Comparison of ENCODE assay signal across 8 cellular contexts in the genomic region with DNA sequence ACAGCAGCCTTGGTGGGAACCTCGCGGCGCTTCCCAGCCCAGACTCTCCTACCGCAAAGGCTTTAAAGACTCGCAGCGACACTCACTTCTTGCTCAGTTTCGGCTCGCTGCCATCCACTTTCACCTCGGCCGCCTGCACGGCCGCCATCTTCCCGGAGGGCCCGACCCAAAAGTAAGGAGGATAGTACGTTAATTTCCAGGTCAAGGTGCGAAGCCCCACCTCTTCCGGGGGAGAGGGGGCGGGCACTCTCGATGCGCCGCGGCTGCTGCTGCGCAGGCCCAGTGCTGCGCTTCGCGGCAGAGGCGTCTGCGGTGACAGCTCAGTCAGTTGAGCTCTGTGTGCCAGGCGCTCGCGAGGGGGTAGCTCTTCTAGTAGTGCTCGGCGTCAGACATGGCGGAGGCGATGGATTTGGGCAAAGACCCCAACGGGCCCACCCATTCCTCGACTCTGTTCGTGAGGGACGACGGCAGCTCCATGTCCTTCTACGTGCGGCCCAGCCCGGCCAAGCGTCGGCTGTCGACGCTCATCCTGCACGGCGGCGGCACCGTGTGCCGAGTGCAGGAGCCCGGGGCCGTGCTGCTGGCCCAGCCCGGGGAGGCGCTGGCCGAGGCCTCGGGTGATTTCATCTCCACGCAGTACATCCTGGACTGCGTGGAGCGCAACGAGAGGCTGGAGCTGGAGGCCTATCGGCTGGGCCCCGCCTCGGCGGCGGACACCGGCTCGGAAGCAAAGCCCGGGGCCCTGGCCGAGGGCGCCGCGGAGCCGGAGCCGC. TPM values are rescaled to one million over a fixed set of nuclear protein-coding genes. Genes with fewer than 3 reads are reported as not detected.
DNase-seq lines count a peak whose midpoint lies in the region; ATAC-seq lines count a peak whose summit lies in the region.

TSS of gene KARS1 (minus strand) at position 174 of the 773 bp plus-strand sequence. CDS start at position 148, 26 bp downstream.
A gene with protein sequence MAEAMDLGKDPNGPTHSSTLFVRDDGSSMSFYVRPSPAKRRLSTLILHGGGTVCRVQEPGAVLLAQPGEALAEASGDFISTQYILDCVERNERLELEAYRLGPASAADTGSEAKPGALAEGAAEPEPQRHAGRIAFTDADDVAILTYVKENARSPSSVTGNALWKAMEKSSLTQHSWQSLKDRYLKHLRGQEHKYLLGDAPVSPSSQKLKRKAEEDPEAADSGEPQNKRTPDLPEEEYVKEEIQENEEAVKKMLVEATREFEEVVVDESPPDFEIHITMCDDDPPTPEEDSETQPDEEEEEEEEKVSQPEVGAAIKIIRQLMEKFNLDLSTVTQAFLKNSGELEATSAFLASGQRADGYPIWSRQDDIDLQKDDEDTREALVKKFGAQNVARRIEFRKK (plus strand): TSS at position 282 of the 773 bp plus-strand sequence. CDS start 110 bp downstream, at position 392.

- H3K27ac Mint-ChIP-seq in CD8-positive, alpha-beta memory T cell = peak within 1 kb of the TSS; percentile 97 to 100 (median 99)
- peak within 1 kb of the TSS; percentile 98 to 99 for H3K27ac Mint-ChIP-seq in effector memory CD8-positive, alpha-beta T cell
- H3K27ac Mint-ChIP-seq in memory B cell = peak within 1 kb of the TSS; percentile 96

- peak within 1 kb of the TSS; percentile 81 for H3K4me3 ChIP-seq in CD8-positive, alpha-beta memory T cell (ENCODE audit: low read length)

- peak within 1 kb of the TSS; percentile 97 for H3K27ac ChIP-seq in CD8-positive, alpha-beta memory T cell (ENCODE audit: low read depth, low read length)

- H3K9me3 ChIP-seq in CD8-positive, alpha-beta memory T cell (ENCODE audit: low read length) = no peaks in the 10 kb centered on the region

- H3K4me1 ChIP-seq in CD8-positive, alpha-beta memory T cell (ENCODE audit: insufficient read depth, low read length) = peaks cover 53% of the 10 kb centered on the region

- ATAC-seq in GM19468 (IDR thresholded peaks at IDR 0.05; ENCODE audit: extremely low read depth, unreplicated experiment) = peak; percentile 65
- peak; percentile 82 for ATAC-seq in effector memory CD8-positive, alpha-beta T cell (replicated peaks)
- peak; percentile 84 for ATAC-seq in memory B cell (ENCODE audit: low read depth)

- H3K27me3 ChIP-seq in CD8-positive, alpha-beta memory T cell (ENCODE audit: insufficient read depth, low read length, poor library complexity, severe bottlenecking) = no peaks in the 10 kb centered on the region

- H3K36me3 ChIP-seq in CD8-positive, alpha-beta memory T cell (ENCODE audit: insufficient read depth, low read length) = peaks cover 14% of the 10 kb centered on the region

- H3K4me3 Mint-ChIP-seq in CD8-positive, alpha-beta memory T cell = peak within 1 kb of the TSS; percentile 95 to 100 (median 99)
- H3K4me3 Mint-ChIP-seq in effector memory CD8-positive, alpha-beta T cell = peak within 1 kb of the TSS; percentile 95 to 99
- peak within 1 kb of the TSS; percentile 95 for H3K4me3 Mint-ChIP-seq in memory B cell

- peaks cover 4 to 62% (median 15%) of the 10 kb centered on the region in 3 donors for H3K36me3 Mint-ChIP-seq in CD8-positive, alpha-beta memory T cell
- H3K36me3 Mint-ChIP-seq in effector memory CD8-positive, alpha-beta T cell (ENCODE audit: insufficient read depth) = peaks cover 72% of the 10 kb centered on the region
- H3K36me3 Mint-ChIP-seq in memory B cell = peaks cover 15% of the 10 kb centered on the region

- H3K4me1 Mint-ChIP-seq in CD8-positive, alpha-beta memory T cell = peaks cover 61 to 73% (median 69%) of the 10 kb centered on the region in 3 donors
- H3K4me1 Mint-ChIP-seq in effector memory CD8-positive, alpha-beta T cell (ENCODE audit: low read depth in 2 of 2) = peaks cover 38 to 54% of the 10 kb centered on the region in 2 donors
- peaks cover 33% of the 10 kb centered on the region for H3K4me1 Mint-ChIP-seq in memory B cell

- H3K27me3 Mint-ChIP-seq in CD8-positive, alpha-beta memory T cell = peaks cover 0 to 2% of the 10 kb centered on the region in 2 donors
- no peaks in the 10 kb centered on the region for H3K27me3 Mint-ChIP-seq in effector memory CD8-positive, alpha-beta T cell
- H3K27me3 Mint-ChIP-seq in memory B cell = no peaks in the 10 kb centered on the region

- POLR2A ChIA-PET in CD8-positive, alpha-beta memory T cell (lab: Charles Lee) = interaction anchor here (0.7 to 5.0 kb wide), 16 partner anchors 20 to 1543 kb away, joined by 3 to 148 read pairs (median 7); partner anchors contain the start of genes ADAT1, CFDP1, GABARAPL2 and TMEM170A

- peak; percentile 92 to 97 (median 95) for DNase-seq in CD8-positive, alpha-beta memory T cell
- DNase-seq in HS-5 (ENCODE audit: low read depth) (peak; percentile 83), memory B cell (ENCODE audit: low spot score in 2 of 2) (peak; percentile 88 to 94)
- DNase-seq in NK-92 treated with Interleukin-12 subunit alpha and Interleukin-12 subunit beta, amount 100 ng/mL, for 24 hours (lab: John Stamatoyannopoulos, UW) = peak; percentile 82
- peak; percentile 87 to 91 for DNase-seq in activated CD8-positive, alpha-beta memory T cell treated with anti-CD3 and anti-CD28 coated beads for 4 hours (ENCODE audit: low read depth in 2 of 2)
- DNase-seq in effector memory CD8-positive, alpha-beta T cell = peak; percentile 91 to 95 (median 94)
- peak; percentile 88 for DNase-seq in stimulated activated CD8-positive, alpha-beta memory T cell treated with anti-CD3 and anti-CD28 coated beads, Interleukin-12 subunit alpha, Interleukin-12 subunit beta, amount 100 ng/mL, for 24 hours (ENCODE audit: extremely low read depth)

- CTCF ChIA-PET in CD8-positive, alpha-beta memory T cell (lab: Charles Lee) = interaction anchor here (1.0 to 5.5 kb wide), 15 partner anchors 15 to 214 kb away, joined by 3 to 46 read pairs (median 9); partner anchors contain the start of genes ADAT1, CFDP1, GABARAPL2 and TMEM170A

- no peaks in the 10 kb centered on the region for H3K9me3 Mint-ChIP-seq in CD8-positive, alpha-beta memory T cell
- no peaks in the 10 kb centered on the region for H3K9me3 Mint-ChIP-seq in effector memory CD8-positive, alpha-beta T cell
- H3K9me3 Mint-ChIP-seq in memory B cell = no peaks in the 10 kb centered on the region

RNA-seq across cellular contexts. Expression of gene KARS1, which starts in this region (rescaled TPM):
- 100 to 1,000 TPM; 291 to 307 TPM for total RNA-seq in CD8-positive, alpha-beta memory T cell
- polyA plus RNA-seq in CD8-positive, alpha-beta memory T cell = 258 TPM

RNA-seq across cellular contexts. Expression of the second gene that starts in this region (rescaled TPM):
- total RNA-seq in CD8-positive, alpha-beta memory T cell = 10 to 100 TPM; 90.6 to 91.0 TPM
- polyA plus RNA-seq in CD8-positive, alpha-beta memory T cell = 209 TPM

Comparison
In these comparisons a context has a peak if more than half of its experiments do, and no peak if none do; other contexts are left out.
1. Peak in every context shown above with its lines: DNase-seq, ATAC-seq, H3K4me3 ChIP-seq and H3K27ac ChIP-seq.